Comparison of ENCODE assay signal across 13 cellular contexts in the genomic region with DNA sequence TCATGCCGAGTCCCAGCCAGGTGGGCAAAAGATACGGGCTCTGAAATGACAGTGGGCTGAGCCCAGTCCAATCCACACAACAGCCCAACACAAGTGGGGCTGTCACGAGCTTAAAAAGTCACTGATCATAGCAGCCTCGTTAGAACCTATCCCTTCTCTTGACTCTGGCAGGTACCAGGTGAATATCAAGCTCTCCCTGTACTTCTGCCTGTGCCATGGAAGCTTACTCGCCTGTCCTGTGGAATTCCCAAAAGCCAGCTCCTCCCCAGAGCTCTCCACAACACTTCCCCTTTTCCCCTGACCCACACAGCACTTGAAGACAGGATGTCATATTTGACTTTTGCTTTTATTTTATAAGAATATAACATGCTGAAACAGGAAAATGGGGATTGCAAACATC.
"Had no signal": no experiment of that assay in that cellular context is flagged by ENCODE, and none has a peak within 500 bp of the region (broad histone marks: within the 10 kb centered on the region; RNA-seq: fewer than 3 reads in every experiment).

No MANE protein-coding gene starts in this region.

- H3K9me3 ChIP-seq: adrenal gland, esophagus muscularis mucosa, psoas muscle had no signal

- H3K36me3 ChIP-seq: adrenal gland, cardiac muscle cell had no signal

- ATAC-seq: activated CD4-positive, CD25-positive, alpha-beta regulatory T cell treated with anti-CD3 and anti-CD28 coated beads, Interleukin-2, amount 50 U/mL, for 24 hours; left lobe of liver; psoas muscle; sciatic nerve had no signal

- H3K27me3 ChIP-seq: adrenal gland, cardiac muscle cell, esophagus muscularis mucosa had no signal

- H3K4me3 ChIP-seq: adrenal gland, cardiac muscle cell, esophagus muscularis mucosa, psoas muscle had no signal

- DNase-seq: activated CD4-positive, alpha-beta T cell treated with anti-CD3 and anti-CD28 coated beads, Interleukin-2, amount 50 U/mL, for 1 hour; activated effector memory CD4-positive, alpha-beta T cell treated with Interleukin-2 at 50 U/mL for 16 hours; activated T-cell treated with anti-CD3 and anti-CD28 coated beads, Interleukin-2, amount 50 U/mL, for 1 hour; hippocampal formation; midbrain; psoas muscle; stimulated activated naive CD8-positive, alpha-beta T cell treated with anti-CD3 and anti-CD28 coated beads, Interleukin-15, amount 100 ng/mL, for 72 hours had no signal

- H3K27ac ChIP-seq: adrenal gland, cardiac muscle cell, esophagus muscularis mucosa, psoas muscle had no signal
